Comparison of ENCODE assay signal across 8 cellular contexts in genomic region chr11:56783448-56784041, GRCh38. TPM values are rescaled to one million over a fixed set of nuclear protein-coding genes. Genes with fewer than 3 reads are reported as not detected.
A peak's percentile ranks its signal among the peaks of the same experiment; 100 is the strongest.
DNase-seq lines count a peak whose midpoint lies in the region; ATAC-seq, FAIRE-seq and TF ChIP-seq lines count a peak whose summit lies in the region.

No MANE protein-coding gene starts in this region.

- H3K27ac ChIP-seq in kidney (ENCODE audit: low read depth in 2 of 2, low read length in 2 of 2), result no peak overlapping the region

- ATAC-seq in GM18867 (IDR thresholded peaks at IDR 0.05; ENCODE audit: unreplicated experiment), result peak; percentile 41
- no peak for ATAC-seq in HG02885 (IDR thresholded peaks at IDR 0.05; ENCODE audit: poor library complexity, unreplicated experiment)
- no peak for ATAC-seq in GM18502 (IDR thresholded peaks at IDR 0.05; ENCODE audit: poor library complexity, unreplicated experiment)

- H3K4me3 ChIP-seq in kidney (ENCODE audit: low read length in 2 of 2), result no peak overlapping the region

- no peaks in the 10 kb centered on the region for H3K9me3 ChIP-seq in kidney (ENCODE audit: control insufficient read depth in 1 of 2, low read length in 2 of 2)

- H3K36me3 ChIP-seq in kidney (ENCODE audit: control insufficient read depth in 1 of 2, insufficient read depth in 2 of 2, low read length in 2 of 2), result no peaks in the 10 kb centered on the region

- peak; percentile 98 for FAIRE-seq in kidney (lab: Jason Lieb, UNC)

- H3K4me1 ChIP-seq in kidney (ENCODE audit: control insufficient read depth in 1 of 2, insufficient read depth in 1 of 2, low read depth in 1 of 2, low read length in 2 of 2), result no peaks in the 10 kb centered on the region

- peak; percentile 46 for TF ChIP-seq CTCF in kidney (IDR thresholded peaks at IDR 0.05; ENCODE audit: borderline replicate concordance, extremely low read depth, insufficient read depth)

- H3K9ac ChIP-seq in kidney (ENCODE audit: low read length in 2 of 2), result no peak overlapping the region

- intact Hi-C loops in kidney (cut with DNase I), result no loop called here

- peak; percentile 63 for DNase-seq in Ammon's horn (ENCODE audit: low spot score)
- peak; percentile 6 for DNase-seq in NCI-H2107 treated with DMSO at 0.1 percent for 48 hours (lab: John Stamatoyannopoulos, UW; ENCODE audit: unreplicated experiment)
- DNase-seq in astrocyte of the hippocampus (ENCODE audit: low read depth, low spot score), result peak; percentile 46
- no peak for DNase-seq in kidney
- DNase-seq in GM19240 (ENCODE audit: insufficient read length, low spot score), result no peak

RNA-seq across cellular contexts. Expression of gene OR9G4, which starts 35.0 kb away (rescaled TPM):
- not detected for total RNA-seq in kidney
- not detected for polyA plus RNA-seq in kidney (ENCODE audit: insufficient read depth, low read depth, low replicate concordance)

Comparison
In these comparisons a context has a peak if more than half of its experiments do, and no peak if none do; other contexts are left out.
1. DNase-seq: peak in Ammon's horn (single experiment), NCI-H2107 treated with DMSO at 0.1 percent for 48 hours (single experiment) and astrocyte of the hippocampus (single experiment); none in kidney (single experiment) and GM19240 (single experiment).